ENCODE assay signal across 15 cellular contexts in genomic region chr6:44733868-44734267, GRCh38.
DNase-seq lines count a peak whose midpoint lies in the region; ATAC-seq, FAIRE-seq and TF ChIP-seq lines count a peak whose summit lies in the region.
"Had no signal": no experiment of that assay in that cellular context is flagged by ENCODE, and none has a peak within 500 bp of the region (broad histone marks: within the 10 kb centered on the region; RNA-seq: fewer than 3 reads in every experiment).

No MANE protein-coding gene starts in this region.

- peaks cover 7% of the 10 kb centered on the region for H3K4me1 ChIP-seq in colonic mucosa
- no peaks in the 10 kb centered on the region for H3K4me1 ChIP-seq in small intestine (ENCODE audit: control insufficient read depth in 2 of 2, insufficient read depth in 1 of 2, low read depth in 1 of 2, low read length in 1 of 2)
- peaks cover 6% of the 10 kb centered on the region for H3K4me1 ChIP-seq in foreskin keratinocyte
- H3K4me1 ChIP-seq: BE2C had no signal

- no peaks in the 10 kb centered on the region for H3K27me3 ChIP-seq in colonic mucosa
- no peaks in the 10 kb centered on the region for H3K27me3 ChIP-seq in small intestine (ENCODE audit: control insufficient read depth in 2 of 2, insufficient read depth in 2 of 2, low read length in 2 of 2)
- H3K27me3 ChIP-seq in foreskin keratinocyte = no peaks in the 10 kb centered on the region
- H3K27me3 ChIP-seq: BE2C had no signal

- no peak for TF ChIP-seq CTCF in LNCaP clone FGC (IDR thresholded peaks at IDR 0.05; ENCODE audit: control insufficient read depth, extremely low read depth, insufficient read depth)
- TF ChIP-seq CTCF in colonic mucosa (IDR thresholded peaks at IDR 0.05) = no peak
- no peak for TF ChIP-seq CTCF in foreskin keratinocyte (conservative IDR thresholded peaks at IDR 0.05)

- H3K4me3 ChIP-seq in LNCaP clone FGC (ENCODE audit: low read depth, low read length) (no peak overlapping the region), colonic mucosa (no peak overlapping the region), small intestine (ENCODE audit: low read depth in 1 of 2, low read length in 2 of 2) (no peak overlapping the region)

- no peak overlapping the region for H3K27ac ChIP-seq in colonic mucosa
- H3K27ac ChIP-seq in small intestine (ENCODE audit: low read depth in 1 of 2, low read length in 1 of 2) = no peak overlapping the region
- no peak overlapping the region for H3K27ac ChIP-seq in foreskin keratinocyte

- H3K9me3 ChIP-seq in colonic mucosa (no peaks in the 10 kb centered on the region), small intestine (ENCODE audit: control insufficient read depth, low read depth) (no peaks in the 10 kb centered on the region)
- H3K9me3 ChIP-seq: BE2C had no signal

- H3K9ac ChIP-seq in colonic mucosa (ENCODE audit: low read depth in 2 of 2, low read length in 2 of 2) = no peak overlapping the region

- intact Hi-C loops in colonic mucosa (cut with DNase I) = no loop called here
- intact Hi-C loops in left colon (cut with DNase I, micrococcal nuclease) = no loop called here

- WGBS in small intestine, 3 donors = 63 to 70% (median 69%) methylated on average over 4 of the region's 4 CpGs

- no peak for FAIRE-seq in small intestine (lab: Jason Lieb, UNC)
- FAIRE-seq: keratinocyte had no signal

- H3K36me3 ChIP-seq in colonic mucosa (no peaks in the 10 kb centered on the region), small intestine (ENCODE audit: control insufficient read depth in 2 of 2, insufficient read depth in 2 of 2, low read length in 2 of 2) (no peaks in the 10 kb centered on the region)
- H3K36me3 ChIP-seq: BE2C had no signal

- ATAC-seq in left colon = peak; percentile 83
- ATAC-seq in foreskin keratinocyte = no peak
- no peak for ATAC-seq in GM21526 (IDR thresholded peaks at IDR 0.05; ENCODE audit: low FRiP score, unreplicated experiment)
- ATAC-seq: activated CD8-positive, alpha-beta T cell treated with anti-CD3 and anti-CD28 coated beads, Interleukin-2, amount 10 ng/mL, durations not matched to agents 7 days and 5 days; activated T-helper 17 cell treated with anti-CD3 and anti-CD28 coated beads, Interleukin-2, amount 50 U/mL, for 72 hours had no signal

- peak; percentile 76 for DNase-seq in LNCaP clone FGC (ENCODE audit: low read depth)
- peak; percentile 57 for DNase-seq in colonic mucosa
- peak; percentile 62 to 77 for DNase-seq in left colon
- DNase-seq in small intestine = peak; percentile 7
- no peak for DNase-seq in NCI-H2196 (lab: John Stamatoyannopoulos, UW; ENCODE audit: unreplicated experiment)
- no peak for DNase-seq in activated T-cell treated with anti-CD3 and anti-CD28 coated beads, Interleukin-2, amount 50 U/mL, for 1 hour
- DNase-seq in foreskin keratinocyte = no peak
- DNase-seq: activated CD8-positive, alpha-beta T cell treated with anti-CD3 and anti-CD28 coated beads, Interleukin-2, amount 10 ng/mL, durations not matched to agents 7 days and 5 days; BE2C; cerebellar nuclear complex; NCI-H1694 treated with DMSO at 0.1 percent for 48 hours; NCI-H510A had no signal

Comparison
In these comparisons a context has a peak if more than half of its experiments do, and no peak if none do; other contexts are left out.
1. DNase-seq: peak in LNCaP clone FGC (single experiment), colonic mucosa (single experiment), left colon (2 of 2) and small intestine (single experiment); none in NCI-H2196 (single experiment), activated T-cell treated with anti-CD3 and anti-CD28 coated beads, Interleukin-2, amount 50 U/mL, for 1 hour (single experiment) and foreskin keratinocyte (0 of 2).